8 cellular contexts compared by ENCODE assay signal in the genomic region with DNA sequence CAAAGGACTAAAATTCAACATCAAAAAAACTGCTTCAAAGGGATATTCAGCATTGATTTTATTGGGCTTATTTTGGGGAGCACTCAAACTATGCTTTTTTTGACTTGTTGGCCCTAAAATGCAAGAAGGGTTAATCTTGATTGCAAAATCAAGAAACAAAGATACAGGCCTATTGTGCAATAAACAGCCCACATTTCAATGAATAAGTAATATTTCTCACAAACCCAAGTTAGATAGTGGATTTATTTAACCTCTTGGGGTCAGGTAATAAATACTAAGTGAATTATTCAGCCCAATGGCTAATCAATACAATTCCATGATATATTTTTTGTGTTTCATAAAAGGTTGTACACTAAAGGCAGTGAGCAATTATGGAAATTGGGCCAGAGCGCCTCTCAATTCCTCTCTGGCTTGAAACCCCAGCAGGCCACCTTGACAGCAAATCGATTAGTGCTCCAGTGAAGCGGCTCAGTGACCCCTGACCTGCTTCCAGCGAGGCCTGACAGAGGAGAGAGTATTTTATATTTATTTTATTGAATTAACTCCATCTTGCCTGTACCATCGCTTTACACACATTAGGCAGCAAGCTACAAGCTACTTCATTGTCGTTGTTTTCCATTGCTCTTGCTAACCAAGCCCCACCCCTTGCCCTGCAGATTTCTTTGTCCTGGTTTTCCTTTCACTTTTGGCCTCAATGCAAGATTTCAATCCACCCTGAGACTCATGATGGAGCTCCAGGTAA.
DNase-seq lines count a peak whose midpoint lies in the region; ATAC-seq and TF ChIP-seq lines count a peak whose summit lies in the region.

No MANE protein-coding gene starts in this region.

- H3K9ac ChIP-seq in DND-41 (ENCODE audit: low read depth, low read length): peak overlapping the region; percentile 28; the same call in 1 of the 2 replicates
- peak overlapping the region; percentile 5; the same call in 1 of the 2 replicates for H3K9ac ChIP-seq in iPS-20b (ENCODE audit: low read depth, low read length)

- DNase-seq in DND-41 (peak; percentile 52), GM13977 (ENCODE audit: low spot score) (no peak), NCI-H510A (lab: John Stamatoyannopoulos, UW) (no peak)
- DNase-seq in effector memory CD8-positive, alpha-beta T cell: no peak
- DNase-seq in stimulated activated CD4-positive, alpha-beta T cell treated with anti-CD3 and anti-CD28 coated beads, Interleukin-2, amount 100 ng/mL, for 48 hours: no peak

- in situ Hi-C loops in GM13977 (cut with MboI; ENCODE audit: low pct_unique_long_range_greater_than_20kb, low sequenced_read_pairs, unreplicated experiment): no loop called here

- H3K9me3 Mint-ChIP-seq in IgD-negative memory B cell: peaks cover 0 to 1% (median 0%) of the 10 kb centered on the region in 3 donors
- H3K9me3 Mint-ChIP-seq in effector memory CD8-positive, alpha-beta T cell: no peaks in the 10 kb centered on the region

- H3K4me3 ChIP-seq in DND-41 (ENCODE audit: low read depth in 1 of 2, low read length in 2 of 2) (peak overlapping the region in 1 of 2 experiments; percentile 40; a peak in 2 of 4 replicates), iPS-20b (ENCODE audit: low read length) (no peak overlapping the region)

- peaks cover 12% of the 10 kb centered on the region for H3K4me1 ChIP-seq in DND-41 (ENCODE audit: insufficient read depth, low read length)
- H3K4me1 ChIP-seq in iPS-20b (ENCODE audit: insufficient read depth, low read length): peaks cover 16% of the 10 kb centered on the region; the same call in 1 of the 2 replicates

- H3K27ac ChIP-seq in DND-41 (ENCODE audit: low read length) (peak overlapping the region; percentile 61), iPS-20b (ENCODE audit: low read length) (no peak overlapping the region)

- H3K36me3 Mint-ChIP-seq in IgD-negative memory B cell: peaks cover 9% of the 10 kb centered on the region
- no peaks in the 10 kb centered on the region for H3K36me3 Mint-ChIP-seq in effector memory CD8-positive, alpha-beta T cell (ENCODE audit: insufficient read depth)

- H3K27me3 ChIP-seq in DND-41 (ENCODE audit: insufficient read depth, low read length, poor library complexity) (no peaks in the 10 kb centered on the region), iPS-20b (ENCODE audit: insufficient read depth, low read length) (no peaks in the 10 kb centered on the region)

- H2AFZ ChIP-seq in DND-41 (ENCODE audit: low read depth, low read length): peak overlapping the region; percentile 67

- peak overlapping the region; percentile 2 to 77 (median 66) for H3K4me3 Mint-ChIP-seq in IgD-negative memory B cell
- H3K4me3 Mint-ChIP-seq in effector memory CD8-positive, alpha-beta T cell: no peak overlapping the region

- no peaks in the 10 kb centered on the region for H4K20me1 ChIP-seq in DND-41 (ENCODE audit: insufficient read depth, low read length)

- ATAC-seq in DND-41 (ENCODE audit: insufficient read depth, low read depth): peak; percentile 85
- ATAC-seq in GM21381 (IDR thresholded peaks at IDR 0.05; ENCODE audit: unreplicated experiment): peak; percentile 80
- ATAC-seq in effector memory CD8-positive, alpha-beta T cell (replicated peaks): no peak

- no peaks in the 10 kb centered on the region for H3K9me3 ChIP-seq in DND-41 (ENCODE audit: insufficient read depth, low read length, severe bottlenecking)
- no peaks in the 10 kb centered on the region for H3K9me3 ChIP-seq in iPS-20b (ENCODE audit: insufficient read depth, low read depth, low read length)

- H3K36me3 ChIP-seq in DND-41 (ENCODE audit: insufficient read depth, low read length) (no peaks in the 10 kb centered on the region), iPS-20b (ENCODE audit: insufficient read depth, low read depth, low read length) (no peaks in the 10 kb centered on the region)

- no peaks in the 10 kb centered on the region for H3K27me3 Mint-ChIP-seq in IgD-negative memory B cell
- peaks cover 46 to 54% of the 10 kb centered on the region in 2 donors for H3K27me3 Mint-ChIP-seq in effector memory CD8-positive, alpha-beta T cell

- peak overlapping the region; percentile 46 to 90 (median 89) for H3K27ac Mint-ChIP-seq in IgD-negative memory B cell
- H3K27ac Mint-ChIP-seq in effector memory CD8-positive, alpha-beta T cell: no peak overlapping the region

- peak overlapping the region; percentile 50; the same call in 1 of the 2 replicates for H3K4me2 ChIP-seq in DND-41 (ENCODE audit: insufficient read depth, low read length)

- H3K79me2 ChIP-seq in DND-41 (ENCODE audit: insufficient read depth, low read length): peaks cover 2% of the 10 kb centered on the region; the same call in 1 of the 2 replicates

- H3K4me1 Mint-ChIP-seq in IgD-negative memory B cell: peaks cover 51 to 64% (median 62%) of the 10 kb centered on the region in 3 donors
- peaks cover 0 to 4% of the 10 kb centered on the region in 2 donors for H3K4me1 Mint-ChIP-seq in effector memory CD8-positive, alpha-beta T cell (ENCODE audit: low read depth in 2 of 2)

- TF ChIP-seq CTCF in DND-41 (IDR thresholded peaks at IDR 0.05; ENCODE audit: borderline replicate concordance, extremely low read depth, low read length, poor library complexity, severe bottlenecking) (no peak), GM13977 (IDR thresholded peaks at IDR 0.05; ENCODE audit: extremely low read depth, insufficient read depth, missing control alignments) (no peak)

Comparison
In these comparisons a context has a peak if more than half of its experiments do, and no peak if none do; other contexts are left out.
1. H3K27ac Mint-ChIP-seq: peak in IgD-negative memory B cell (3 of 3); none in effector memory CD8-positive, alpha-beta T cell (0 of 2).
2. H3K4me3 Mint-ChIP-seq: peak in IgD-negative memory B cell (4 of 4); none in effector memory CD8-positive, alpha-beta T cell (0 of 2).